In genomic region chr7:139245401-139245800, GRCh38 we compare ENCODE assay signal across 28 cellular contexts.
"Had no signal": no experiment of that assay in that cellular context is flagged by ENCODE, and none has a peak within 500 bp of the region (broad histone marks: within the 10 kb centered on the region; RNA-seq: fewer than 3 reads in every experiment).

No MANE protein-coding gene starts in this region.

- H3K4me3 Mint-ChIP-seq: activated CD4-positive, alpha-beta memory T cell treated with anti-CD3 and anti-CD28 coated beads, Interleukin-2, amount 10 ng/mL, durations not matched to agents 7 days and 5 days; activated CD4-positive, alpha-beta T cell treated with anti-CD3 and anti-CD28 coated beads, Interleukin-2, amount 10 ng/mL, durations not matched to agents 7 days and 5 days; activated naive CD4-positive, alpha-beta T cell treated with anti-CD3 and anti-CD28 coated beads, Interleukin-2, amount 10 ng/mL, durations not matched to agents 7 days and 5 days; activated naive CD8-positive, alpha-beta T cell; activated T-cell treated with anti-CD3 and anti-CD28 coated beads, Interleukin-2, amount 50 U/mL, for 4 hours; activated T-helper 17 cell treated with anti-CD3 and anti-CD28 coated beads, Interleukin-2, amount 50 U/mL, for 72 hours; central memory CD8-positive, alpha-beta T cell; effector memory CD8-positive, alpha-beta T cell; T-helper 17 cell; T-helper 2 cell treated with Interferon-gamma antibody and Interleukin-4, amounts not matched to agents 5 μg/mL and 100 μg/mL, for 36 hours had no signal

- H3K9me3 Mint-ChIP-seq: activated CD4-positive, alpha-beta memory T cell treated with anti-CD3 and anti-CD28 coated beads, Interleukin-2, amount 10 ng/mL, durations not matched to agents 7 days and 5 days; activated CD4-positive, alpha-beta T cell treated with anti-CD3 and anti-CD28 coated beads, Interleukin-2, amount 10 ng/mL, durations not matched to agents 7 days and 5 days; activated naive CD4-positive, alpha-beta T cell treated with anti-CD3 and anti-CD28 coated beads, Interleukin-2, amount 10 ng/mL, durations not matched to agents 7 days and 5 days; activated T-cell treated with anti-CD3 and anti-CD28 coated beads, Interleukin-2, amount 50 U/mL, for 4 hours; activated T-helper 17 cell treated with anti-CD3 and anti-CD28 coated beads, Interleukin-2, amount 50 U/mL, for 72 hours; central memory CD8-positive, alpha-beta T cell; effector memory CD8-positive, alpha-beta T cell; T-helper 2 cell treated with Interferon-gamma antibody and Interleukin-4, amounts not matched to agents 5 μg/mL and 100 μg/mL, for 36 hours had no signal

- H3K4me3 ChIP-seq: esophagus muscularis mucosa, gastroesophageal sphincter, heart right ventricle, hepatocyte had no signal

- ATAC-seq: activated T-cell treated with anti-CD3 and anti-CD28 coated beads, Interleukin-2, amount 50 U/mL, for 4 hours; activated T-helper 17 cell treated with anti-CD3 and anti-CD28 coated beads, Interleukin-2, amount 50 U/mL, for 72 hours; effector memory CD8-positive, alpha-beta T cell; foreskin keratinocyte; gastroesophageal sphincter; heart right ventricle; T-helper 17 cell had no signal

- H3K27ac ChIP-seq: brain microvascular endothelial cell, esophagus muscularis mucosa, foreskin keratinocyte, gastroesophageal sphincter, heart right ventricle, hepatocyte had no signal

- DNase-seq: activated CD4-positive, alpha-beta memory T cell treated with anti-CD3 and anti-CD28 coated beads, Interleukin-2, amount 10 ng/mL, durations not matched to agents 7 days and 5 days; activated CD4-positive, alpha-beta T cell treated with anti-CD3 and anti-CD28 coated beads for 1 hour; activated CD4-positive, alpha-beta T cell treated with anti-CD3 and anti-CD28 coated beads for 4 hours; activated CD4-positive, alpha-beta T cell treated with anti-CD3 and anti-CD28 coated beads, Interleukin-2, amount 10 ng/mL, durations not matched to agents 7 days and 5 days; activated CD4-positive, alpha-beta T cell treated with anti-CD3 and anti-CD28 coated beads, Interleukin-2, amount 50 U/mL, for 4 hours; activated effector memory CD4-positive, alpha-beta T cell treated with Interleukin-2 at 50 U/mL for 16 hours; activated naive CD4-positive, alpha-beta T cell treated with anti-CD3 and anti-CD28 coated beads, Interleukin-2, amount 10 ng/mL, durations not matched to agents 7 days and 5 days; activated T-cell treated with anti-CD3 and anti-CD28 coated beads, Interleukin-2, amount 50 U/mL, for 4 hours; amniotic stem cell; anterior cingulate cortex; brain microvascular endothelial cell; cortex of kidney; dermis blood vessel endothelial cell; effector CD4-positive, alpha-beta T cell; effector memory CD8-positive, alpha-beta T cell; erythroblast; foreskin keratinocyte; heart right ventricle; T-helper 1 cell; T-helper 17 cell; T1000 had no signal

- H3K27me3 Mint-ChIP-seq: activated CD4-positive, alpha-beta memory T cell treated with anti-CD3 and anti-CD28 coated beads, Interleukin-2, amount 10 ng/mL, durations not matched to agents 7 days and 5 days; activated CD4-positive, alpha-beta T cell treated with anti-CD3 and anti-CD28 coated beads, Interleukin-2, amount 10 ng/mL, durations not matched to agents 7 days and 5 days; activated naive CD4-positive, alpha-beta T cell treated with anti-CD3 and anti-CD28 coated beads, Interleukin-2, amount 10 ng/mL, durations not matched to agents 7 days and 5 days; activated naive CD8-positive, alpha-beta T cell; activated T-helper 17 cell treated with anti-CD3 and anti-CD28 coated beads, Interleukin-2, amount 50 U/mL, for 72 hours; central memory CD8-positive, alpha-beta T cell; effector memory CD8-positive, alpha-beta T cell; T-helper 17 cell had no signal

- H3K27ac Mint-ChIP-seq: activated CD4-positive, alpha-beta memory T cell treated with anti-CD3 and anti-CD28 coated beads, Interleukin-2, amount 10 ng/mL, durations not matched to agents 7 days and 5 days; activated CD4-positive, alpha-beta T cell treated with anti-CD3 and anti-CD28 coated beads, Interleukin-2, amount 10 ng/mL, durations not matched to agents 7 days and 5 days; activated naive CD4-positive, alpha-beta T cell treated with anti-CD3 and anti-CD28 coated beads, Interleukin-2, amount 10 ng/mL, durations not matched to agents 7 days and 5 days; activated naive CD8-positive, alpha-beta T cell; activated T-helper 17 cell treated with anti-CD3 and anti-CD28 coated beads, Interleukin-2, amount 50 U/mL, for 72 hours; effector memory CD8-positive, alpha-beta T cell; T-helper 17 cell; T-helper 2 cell treated with Interferon-gamma antibody and Interleukin-4, amounts not matched to agents 5 μg/mL and 100 μg/mL, for 36 hours had no signal
